ENCODE assay signal across 11 cellular contexts in genomic region chr7:99170065-99170729, GRCh38. TPM values are rescaled to one million over a fixed set of nuclear protein-coding genes. Genes with fewer than 3 reads are reported as not detected.
"Had no signal": no experiment of that assay in that cellular context is flagged by ENCODE, and none has a peak within 500 bp of the region (broad histone marks: within the 10 kb centered on the region; RNA-seq: fewer than 3 reads in every experiment).

No MANE protein-coding gene starts in this region.

- DNase-seq: GM23248, GOT3, H7, HFFc6, IMR-90, KBM-7 had no signal

- H3K27ac ChIP-seq: GM23248, HL-60 had no signal

- H3K4me1 ChIP-seq: HAP-1 had no signal

- H3K36me3 ChIP-seq: HAP-1 had no signal

- H3K9me3 Mint-ChIP-seq: HFFc6 had no signal

- H3K9me3 ChIP-seq: HAP-1 had no signal

- H3K27ac Mint-ChIP-seq: HFFc6 had no signal

- ATAC-seq: HCT116 had no signal

- H3K4me3 Mint-ChIP-seq: HFFc6 had no signal

- H3K4me3 ChIP-seq: GM23248, HAP-1 had no signal

RNA-seq across cellular contexts. Expression of gene KPNA7, which starts 37.7 kb away (rescaled TPM):
- total RNA-seq: GM23248, H4, H7, HFFc6, HT1080, IMR-90 had no signal
